10 cellular contexts compared by ENCODE assay signal in genomic region chr13:48144413-48145035, GRCh38. TPM values are rescaled to one million over a fixed set of nuclear protein-coding genes. Genes with fewer than 3 reads are reported as not detected.
A peak's percentile ranks its signal among the peaks of the same experiment; 100 is the strongest.
DNase-seq lines count a peak whose midpoint lies in the region; ATAC-seq lines count a peak whose summit lies in the region.
"Had no signal": no experiment of that assay in that cellular context is flagged by ENCODE, and none has a peak within 500 bp of the region (broad histone marks: within the 10 kb centered on the region; RNA-seq: fewer than 3 reads in every experiment).

No MANE protein-coding gene starts in this region.

- H3K27me3 Mint-ChIP-seq in activated T-helper 2 cell treated with anti-CD3 and anti-CD28 coated beads, Interferon-gamma antibody, Interleukin-2, Interleukin-4, amounts not matched to agents 10 μg/mL and 5 μg/mL and 100 μg/mL, durations not matched to agents 14 hours and 24 hours and 36 hours (ENCODE audit: low read depth), result no peaks in the 10 kb centered on the region

- H3K4me3 Mint-ChIP-seq in activated T-helper 2 cell treated with anti-CD3 and anti-CD28 coated beads, Interferon-gamma antibody, Interleukin-2, Interleukin-4, amounts not matched to agents 10 μg/mL and 5 μg/mL and 100 μg/mL, durations not matched to agents 14 hours and 24 hours and 36 hours (ENCODE audit: low read depth), result no peak overlapping the region

- intact Hi-C loops in activated T-helper 2 cell treated with anti-CD3 and anti-CD28 coated beads, Interferon-gamma antibody, Interleukin-2, Interleukin-4, amounts not matched to agents 10 μg/mL and 5 μg/mL and 100 μg/mL, durations not matched to agents 14 hours and 24 hours and 36 hours (cut with micrococcal nuclease), result no loop called here

- H3K27ac Mint-ChIP-seq in activated T-helper 2 cell treated with anti-CD3 and anti-CD28 coated beads, Interferon-gamma antibody, Interleukin-2, Interleukin-4, amounts not matched to agents 10 μg/mL and 5 μg/mL and 100 μg/mL, durations not matched to agents 14 hours and 24 hours and 36 hours, result no peak overlapping the region

- peak; percentile 82 for DNase-seq in GDM1 (lab: John Stamatoyannopoulos, UW)
- peak; percentile 31 for DNase-seq in UCSD-AML1 (lab: John Stamatoyannopoulos, UW; ENCODE audit: unreplicated experiment)
- DNase-seq in globus pallidus (ENCODE audit: low spot score), result peak; percentile 57
- peak; percentile 23 for DNase-seq in putamen (ENCODE audit: low spot score)
- no peak for DNase-seq in activated T-helper 2 cell treated with anti-CD3 and anti-CD28 coated beads, Interferon-gamma antibody, Interleukin-2, Interleukin-4, amounts not matched to agents 10 μg/mL and 5 μg/mL and 100 μg/mL, durations not matched to agents 14 hours and 24 hours and 36 hours (ENCODE audit: low spot score)
- no peak for DNase-seq in occipital lobe (lab: John Stamatoyannopoulos, UW)
- DNase-seq in ecto neural progenitor cell (ENCODE audit: low spot score), result no peak
- DNase-seq: DMS79 treated with DMSO at 0.1 percent for 48 hours, kidney glomerular epithelial cell had no signal

- peaks cover 5% of the 10 kb centered on the region for H3K4me1 Mint-ChIP-seq in activated T-helper 2 cell treated with anti-CD3 and anti-CD28 coated beads, Interferon-gamma antibody, Interleukin-2, Interleukin-4, amounts not matched to agents 10 μg/mL and 5 μg/mL and 100 μg/mL, durations not matched to agents 14 hours and 24 hours and 36 hours (ENCODE audit: low read depth)

- ATAC-seq in GM19328 (IDR thresholded peaks at IDR 0.05; ENCODE audit: unreplicated experiment), result no peak

- no peaks in the 10 kb centered on the region for H3K36me3 Mint-ChIP-seq in activated T-helper 2 cell treated with anti-CD3 and anti-CD28 coated beads, Interferon-gamma antibody, Interleukin-2, Interleukin-4, amounts not matched to agents 10 μg/mL and 5 μg/mL and 100 μg/mL, durations not matched to agents 14 hours and 24 hours and 36 hours (ENCODE audit: low read depth)

- no peaks in the 10 kb centered on the region for H3K9me3 Mint-ChIP-seq in activated T-helper 2 cell treated with anti-CD3 and anti-CD28 coated beads, Interferon-gamma antibody, Interleukin-2, Interleukin-4, amounts not matched to agents 10 μg/mL and 5 μg/mL and 100 μg/mL, durations not matched to agents 14 hours and 24 hours and 36 hours

RNA-seq across cellular contexts. Expression of gene MED4, which starts 49.6 kb away (rescaled TPM):
- total RNA-seq in activated T-helper 2 cell treated with anti-CD3 and anti-CD28 coated beads, Interferon-gamma antibody, Interleukin-2, Interleukin-4, amounts not matched to agents 10 μg/mL and 5 μg/mL and 100 μg/mL, durations not matched to agents 14 hours and 24 hours and 36 hours, result 56.1 and 56.3 TPM in 2 replicates
- total RNA-seq in occipital lobe, result 30.9 TPM

Comparison
In these comparisons a context has a peak if more than half of its experiments do, and no peak if none do; other contexts are left out.
1. DNase-seq: peak in GDM1 (single experiment), UCSD-AML1 (single experiment), globus pallidus (single experiment) and putamen (single experiment); none in activated T-helper 2 cell treated with anti-CD3 and anti-CD28 coated beads, Interferon-gamma antibody, Interleukin-2, Interleukin-4, amounts not matched to agents 10 μg/mL and 5 μg/mL and 100 μg/mL, durations not matched to agents 14 hours and 24 hours and 36 hours (single experiment), occipital lobe (single experiment) and ecto neural progenitor cell (single experiment).